21 cellular contexts compared by ENCODE assay signal in the genomic region with DNA sequence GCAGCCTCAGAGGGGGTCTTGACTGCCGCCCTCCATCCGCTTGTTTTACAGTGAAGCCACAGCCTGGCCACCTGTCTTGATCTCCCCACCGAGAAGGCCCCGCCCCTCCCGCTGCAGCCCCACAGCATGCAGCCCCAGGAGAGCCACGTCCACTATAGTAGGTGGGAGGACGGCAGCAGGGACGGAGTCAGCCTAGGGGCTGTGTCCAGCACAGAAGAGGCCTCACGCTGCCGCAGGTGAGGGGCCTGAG. TPM values are rescaled to one million over a fixed set of nuclear protein-coding genes. Genes with fewer than 3 reads are reported as not detected.
DNase-seq lines count a peak whose midpoint lies in the region; ATAC-seq and TF ChIP-seq lines count a peak whose summit lies in the region.
"Had no signal": no experiment of that assay in that cellular context is flagged by ENCODE, and none has a peak within 500 bp of the region (broad histone marks: within the 10 kb centered on the region; RNA-seq: fewer than 3 reads in every experiment).

No MANE protein-coding gene starts in this region.

- no peak overlapping the region for H2BK5ac ChIP-seq in trophoblast cell (ENCODE audit: low read depth, low read length, poor library complexity)

- H3K9me2 ChIP-seq in OCI-LY7 (ENCODE audit: insufficient read depth, low read length), result no peaks in the 10 kb centered on the region

- H3K4me2 ChIP-seq in OCI-LY7 (ENCODE audit: low read length) (peak overlapping the region; percentile 8; the same call in 1 of the 2 replicates), fibroblast of lung (ENCODE audit: extremely low read depth, insufficient read depth, low read length) (no peak overlapping the region), trophoblast cell (ENCODE audit: low read length) (no peak overlapping the region)
- H3K4me2 ChIP-seq: A549 had no signal

- BruUV-seq in OCI-LY7 (replicated peaks; lab: Mats Ljungman, UMichigan), result no TSS peak

- H2AFZ ChIP-seq in OCI-LY7 (ENCODE audit: low read length) (no peak overlapping the region), fibroblast of lung (ENCODE audit: low read length) (no peak overlapping the region), trophoblast cell (ENCODE audit: insufficient read depth, low read length, poor library complexity) (no peak overlapping the region)

- H2AK5ac ChIP-seq in trophoblast cell (ENCODE audit: low read length), result no peak overlapping the region

- peak overlapping the region; percentile 2 for H3K9ac ChIP-seq in fibroblast of lung (ENCODE audit: insufficient read depth, low read length)
- no peak overlapping the region for H3K9ac ChIP-seq in trophoblast cell (ENCODE audit: low read length)

- H3K27me3 ChIP-seq in fibroblast of lung (ENCODE audit: control insufficient read depth, insufficient read depth, low read length), result no peaks in the 10 kb centered on the region
- no peaks in the 10 kb centered on the region for H3K27me3 ChIP-seq in trophoblast cell (ENCODE audit: insufficient read depth, low read length)

- peaks cover 22% of the 10 kb centered on the region for H3K4me1 ChIP-seq in OCI-LY7 (ENCODE audit: insufficient read depth, low read length, poor library complexity, severe bottlenecking)
- H3K4me1 ChIP-seq in fibroblast of lung (ENCODE audit: control insufficient read depth, extremely low read depth, insufficient read depth, low read length), result peaks cover 5% of the 10 kb centered on the region
- H3K4me1 ChIP-seq in trophoblast cell (ENCODE audit: control insufficient read depth in 1 of 2, insufficient read depth in 2 of 2, low read length in 2 of 2), result peaks cover 18 to 37% of the 10 kb centered on the region in 2 experiments

- no peak overlapping the region for H3K23ac ChIP-seq in trophoblast cell (ENCODE audit: low read length)

- H2BK12ac ChIP-seq in trophoblast cell (ENCODE audit: low read length), result no peak overlapping the region

- TF ChIP-seq CTCF in OCI-LY7 (conservative IDR thresholded peaks at IDR 0.05; ENCODE audit: low read length) (no peak), fibroblast of lung (conservative IDR thresholded peaks at IDR 0.05 in 1 of 2, IDR thresholded peaks at IDR 0.05 in 1 of 2; ENCODE audit: low read depth in 1 of 2, low read length in 2 of 2) (no peak)

- H3K4me1 Mint-ChIP-seq in activated CD4-positive, alpha-beta T cell treated with anti-CD3 and anti-CD28 coated beads, Interleukin-2, amount 10 ng/mL, durations not matched to agents 7 days and 5 days, result peaks cover 8% of the 10 kb centered on the region
- peaks cover 42% of the 10 kb centered on the region for H3K4me1 Mint-ChIP-seq in stimulated activated memory B cell treated with anti-CD40 and anti-IgM and Interleukin-4, amounts not matched to agents 10 μg/mL and 1 μg/mL and 100 μg/mL, for 72 hours

- no peak overlapping the region for H2BK120ac ChIP-seq in trophoblast cell (ENCODE audit: insufficient read depth, low read length, poor library complexity)

- H3K4me3 ChIP-seq in OCI-LY7 (ENCODE audit: low read depth, low read length, poor library complexity, severe bottlenecking), result no peak overlapping the region
- H3K4me3 ChIP-seq in fibroblast of lung (replicated peaks in 1 of 4; ENCODE audit: control extremely low read depth in 1 of 4, insufficient read depth in 1 of 4, low read depth in 3 of 4, low read length in 4 of 4), result no peak overlapping the region
- no peak overlapping the region for H3K4me3 ChIP-seq in trophoblast cell (ENCODE audit: low read depth, low read length)
- H3K4me3 ChIP-seq: A549, lung, SK-N-MC had no signal

- peak overlapping the region; percentile 41 for H3K27ac Mint-ChIP-seq in activated CD4-positive, alpha-beta T cell treated with anti-CD3 and anti-CD28 coated beads, Interleukin-2, amount 10 ng/mL, durations not matched to agents 7 days and 5 days
- H3K27ac Mint-ChIP-seq in stimulated activated memory B cell treated with anti-CD40 and anti-IgM and Interleukin-4, amounts not matched to agents 10 μg/mL and 1 μg/mL and 100 μg/mL, for 72 hours, result no peak overlapping the region
- H3K27ac Mint-ChIP-seq: activated naive CD4-positive, alpha-beta T cell treated with anti-CD3 and anti-CD28 coated beads, Interleukin-2, amount 10 ng/mL, durations not matched to agents 7 days and 5 days; CD4-positive, CD25-positive, alpha-beta regulatory T cell had no signal

- H3K27me3 Mint-ChIP-seq in activated CD4-positive, alpha-beta T cell treated with anti-CD3 and anti-CD28 coated beads, Interleukin-2, amount 10 ng/mL, durations not matched to agents 7 days and 5 days, result no peaks in the 10 kb centered on the region
- H3K27me3 Mint-ChIP-seq in stimulated activated memory B cell treated with anti-CD40 and anti-IgM and Interleukin-4, amounts not matched to agents 10 μg/mL and 1 μg/mL and 100 μg/mL, for 72 hours, result no peaks in the 10 kb centered on the region
- H3K27me3 Mint-ChIP-seq: CD4-positive, CD25-positive, alpha-beta regulatory T cell; naive B cell had no signal

- no peaks in the 10 kb centered on the region for H4K20me1 ChIP-seq in OCI-LY7 (ENCODE audit: insufficient read depth, low read length)
- no peaks in the 10 kb centered on the region for H4K20me1 ChIP-seq in fibroblast of lung (ENCODE audit: control insufficient read depth, extremely low read depth, insufficient read depth, low read length)

- intact Hi-C loops in OCI-LY7 (cut with micrococcal nuclease; ENCODE audit: unreplicated experiment), result no loop called here

- H3K18ac ChIP-seq in trophoblast cell (ENCODE audit: low read length), result no peak overlapping the region

- CTCF ChIA-PET in activated CD4-positive, alpha-beta T cell treated with anti-CD3 and anti-CD28 coated beads, Interleukin-2, amount 10 ng/mL, durations not matched to agents 7 days and 5 days (lab: Charles Lee), result interaction anchor here (1.9 to 3.4 kb wide), 2 partner anchors 12 to 21 kb away, joined by 5 to 29 read pairs; partner anchors contain the start of gene LRRC47
- CTCF ChIA-PET in OCI-LY7 (lab: Charles Lee; ENCODE audit: unreplicated experiment), result no interaction called here

- no peak for ATAC-seq in stimulated activated memory B cell treated with anti-CD40 and anti-IgM and Interleukin-4, amounts not matched to agents 10 μg/mL and 1 μg/mL and 100 μg/mL, for 72 hours
- no peak for ATAC-seq in GM18858 (IDR thresholded peaks at IDR 0.05; ENCODE audit: unreplicated experiment)
- ATAC-seq in HG03439 (IDR thresholded peaks at IDR 0.05; ENCODE audit: unreplicated experiment), result no peak

- no peaks in the 10 kb centered on the region for H3K9me3 Mint-ChIP-seq in activated CD4-positive, alpha-beta T cell treated with anti-CD3 and anti-CD28 coated beads, Interleukin-2, amount 10 ng/mL, durations not matched to agents 7 days and 5 days
- H3K9me3 Mint-ChIP-seq in stimulated activated memory B cell treated with anti-CD40 and anti-IgM and Interleukin-4, amounts not matched to agents 10 μg/mL and 1 μg/mL and 100 μg/mL, for 72 hours, result no peaks in the 10 kb centered on the region
- H3K9me3 Mint-ChIP-seq: activated naive CD4-positive, alpha-beta T cell treated with anti-CD3 and anti-CD28 coated beads, Interleukin-2, amount 10 ng/mL, durations not matched to agents 7 days and 5 days; naive B cell had no signal

- H3K4me3 Mint-ChIP-seq in activated CD4-positive, alpha-beta T cell treated with anti-CD3 and anti-CD28 coated beads, Interleukin-2, amount 10 ng/mL, durations not matched to agents 7 days and 5 days, result no peak overlapping the region
- peak overlapping the region; percentile 5 for H3K4me3 Mint-ChIP-seq in stimulated activated memory B cell treated with anti-CD40 and anti-IgM and Interleukin-4, amounts not matched to agents 10 μg/mL and 1 μg/mL and 100 μg/mL, for 72 hours
- H3K4me3 Mint-ChIP-seq: activated naive CD4-positive, alpha-beta T cell treated with anti-CD3 and anti-CD28 coated beads, Interleukin-2, amount 10 ng/mL, durations not matched to agents 7 days and 5 days had no signal

- H3K79me1 ChIP-seq in trophoblast cell (ENCODE audit: low read length), result peaks cover 7% of the 10 kb centered on the region

- peaks cover 17% of the 10 kb centered on the region for H3K36me3 ChIP-seq in OCI-LY7 (ENCODE audit: insufficient read depth, low read length)
- peaks cover 4% of the 10 kb centered on the region for H3K36me3 ChIP-seq in fibroblast of lung (ENCODE audit: control insufficient read depth, insufficient read depth, low read length)
- H3K36me3 ChIP-seq in trophoblast cell (ENCODE audit: control insufficient read depth in 1 of 2, insufficient read depth in 2 of 2, low read length in 2 of 2), result peaks cover 19 to 25% of the 10 kb centered on the region in 2 experiments

- H3K27ac ChIP-seq in OCI-LY7 (ENCODE audit: low read depth, low read length, poor library complexity, severe bottlenecking) (no peak overlapping the region), fibroblast of lung (ENCODE audit: insufficient read depth, low read length) (no peak overlapping the region), trophoblast cell (ENCODE audit: low read depth, low read length) (no peak overlapping the region)
- H3K27ac ChIP-seq: A549, epithelial cell of prostate, SK-N-MC had no signal

- H4K91ac ChIP-seq in trophoblast cell (ENCODE audit: low read depth, low read length), result no peak overlapping the region

- DNase-seq in activated CD4-positive, alpha-beta T cell treated with anti-CD3 and anti-CD28 coated beads, Interleukin-2, amount 10 ng/mL, durations not matched to agents 7 days and 5 days, result no peak
- DNase-seq in activated CD4-positive, alpha-beta T cell treated with anti-CD3 and anti-CD28 coated beads, Interleukin-2, amount 50 U/mL, for 4 hours, result no peak
- DNase-seq in OCI-LY7 (ENCODE audit: low spot score) (no peak), fibroblast of lung (ENCODE audit: low read depth in 2 of 2) (no peak), trophoblast cell (no peak)
- DNase-seq: activated CD4-positive, alpha-beta T cell treated with anti-CD3 and anti-CD28 coated beads, Interleukin-2, amount 50 U/mL, for 48 hours; activated naive CD4-positive, alpha-beta T cell treated with anti-CD3 and anti-CD28 coated beads, Interleukin-2, amount 10 ng/mL, durations not matched to agents 7 days and 5 days; CD4-positive, CD25-positive, alpha-beta regulatory T cell; cortex of kidney; naive B cell; NCI-H1930; NCI-H446 treated with DMSO at 0.1 percent for 48 hours had no signal

- no peaks in the 10 kb centered on the region for H3K9me3 ChIP-seq in OCI-LY7 (ENCODE audit: low read length)
- no peaks in the 10 kb centered on the region for H3K9me3 ChIP-seq in fibroblast of lung (ENCODE audit: control insufficient read depth, insufficient read depth, low read depth, low read length)
- H3K9me3 ChIP-seq in trophoblast cell (ENCODE audit: insufficient read depth, low read depth, low read length), result no peaks in the 10 kb centered on the region
- H3K9me3 ChIP-seq: A549 had no signal

- H3K4ac ChIP-seq in trophoblast cell (ENCODE audit: low read depth, low read length), result no peak overlapping the region

- H3K79me2 ChIP-seq in OCI-LY7 (ENCODE audit: insufficient read depth, low read depth, low read length), result no peaks in the 10 kb centered on the region
- no peaks in the 10 kb centered on the region for H3K79me2 ChIP-seq in fibroblast of lung (ENCODE audit: control insufficient read depth, insufficient read depth, low read length)
- no peaks in the 10 kb centered on the region for H3K79me2 ChIP-seq in trophoblast cell (ENCODE audit: control insufficient read depth, insufficient read depth, low read length, poor library complexity)

- POLR2A ChIA-PET in activated CD4-positive, alpha-beta T cell treated with anti-CD3 and anti-CD28 coated beads, Interleukin-2, amount 10 ng/mL, durations not matched to agents 7 days and 5 days (lab: Charles Lee), result no interaction called here
- POLR2A ChIA-PET in OCI-LY7 (lab: Charles Lee), result no interaction called here

- no peak overlapping the region for H3K14ac ChIP-seq in trophoblast cell (ENCODE audit: low read length)

- no peak overlapping the region for H4K8ac ChIP-seq in trophoblast cell (ENCODE audit: low read depth, low read length)

- H3K36me3 Mint-ChIP-seq in activated CD4-positive, alpha-beta T cell treated with anti-CD3 and anti-CD28 coated beads, Interleukin-2, amount 10 ng/mL, durations not matched to agents 7 days and 5 days (ENCODE audit: low read depth), result peaks cover 5% of the 10 kb centered on the region
- H3K36me3 Mint-ChIP-seq in stimulated activated memory B cell treated with anti-CD40 and anti-IgM and Interleukin-4, amounts not matched to agents 10 μg/mL and 1 μg/mL and 100 μg/mL, for 72 hours, result peaks cover 11% of the 10 kb centered on the region

- WGBS in trophoblast cell (ENCODE audit: extremely low coverage, insufficient coverage, insufficient read length), result no CpG with 5 or more reads among the region's 10 CpGs

- no peak overlapping the region for H4K12ac ChIP-seq in trophoblast cell (ENCODE audit: low read depth, low read length)

RNA-seq across cellular contexts. Expression of gene SMIM1, which starts 2.6 kb away (rescaled TPM):
- total RNA-seq in activated CD4-positive, alpha-beta T cell treated with anti-CD3 and anti-CD28 coated beads, Interleukin-2, amount 10 ng/mL, durations not matched to agents 7 days and 5 days, result under 1 TPM in 1 of 2 experiments, not detected in 1; 0.71 TPM
- 3.8 and 7.1 TPM in 2 replicates for total RNA-seq in OCI-LY7 (2014; rRNA removed; shearing (Covaris generic))
- 3.9 and 4.3 TPM in 2 replicates for total RNA-seq in OCI-LY7 (2022)
- total RNA-seq in fibroblast of lung, result 1.5 and 2.0 TPM in 2 replicates
- polyA plus RNA-seq in fibroblast of lung, result not detected in 2 replicates
- polyA plus RNA-seq in fibroblast of lung (2012), result 1.0 and 1.5 TPM in 2 replicates
- not detected in 2 replicates for polyA minus RNA-seq in fibroblast of lung (ENCODE audit: low replicate concordance)
- polyA plus RNA-seq in trophoblast cell (2013), result 4.1 TPM in 2 replicates

RNA-seq across cellular contexts. Expression of gene LRRC47, which starts 21.1 kb away (rescaled TPM):
- total RNA-seq in activated CD4-positive, alpha-beta T cell treated with anti-CD3 and anti-CD28 coated beads, Interleukin-2, amount 10 ng/mL, durations not matched to agents 7 days and 5 days, result 10 to 100 TPM; 37.7 to 42.7 TPM
- 34.0 and 36.4 TPM in 2 replicates for total RNA-seq in OCI-LY7 (2014; rRNA removed; shearing (Covaris generic))
- total RNA-seq in OCI-LY7 (2022), result 49.1 and 57.6 TPM in 2 replicates
- total RNA-seq in fibroblast of lung, result 25.1 and 26.7 TPM in 2 replicates
- polyA plus RNA-seq in fibroblast of lung, result 28.8 and 32.4 TPM in 2 replicates
- polyA plus RNA-seq in fibroblast of lung (2012), result 29.8 and 30.4 TPM in 2 replicates
- polyA minus RNA-seq in fibroblast of lung (ENCODE audit: low replicate concordance), result 9.9 and 11.0 TPM in 2 replicates
- 19.3 and 19.6 TPM in 2 replicates for polyA plus RNA-seq in trophoblast cell (2013)

RNA-seq across cellular contexts. Expression of gene CCDC27, which starts 22.9 kb away (rescaled TPM):
- total RNA-seq in activated CD4-positive, alpha-beta T cell treated with anti-CD3 and anti-CD28 coated beads, Interleukin-2, amount 10 ng/mL, durations not matched to agents 7 days and 5 days, result not detected
- not detected in 2 replicates for total RNA-seq in OCI-LY7 (2014; rRNA removed; shearing (Covaris generic))
- total RNA-seq in OCI-LY7 (2022) (not detected in 2 replicates), fibroblast of lung (not detected in 2 replicates)
- not detected in 2 replicates for polyA plus RNA-seq in fibroblast of lung
- not detected in 2 replicates for polyA plus RNA-seq in fibroblast of lung (2012)
- polyA minus RNA-seq in fibroblast of lung (ENCODE audit: low replicate concordance), result not detected in 2 replicates
- not detected in 2 replicates for polyA plus RNA-seq in trophoblast cell (2013)
- total RNA-seq: CD4-positive, CD25-positive, alpha-beta regulatory T cell; lung; renal cortical epithelial cell; ureter had no signal
- polyA plus RNA-seq: A549; CD4-positive, CD25-positive, alpha-beta regulatory T cell; lung had no signal
